Comparison of ENCODE assay signal across 1 cellular context in the genomic region with DNA sequence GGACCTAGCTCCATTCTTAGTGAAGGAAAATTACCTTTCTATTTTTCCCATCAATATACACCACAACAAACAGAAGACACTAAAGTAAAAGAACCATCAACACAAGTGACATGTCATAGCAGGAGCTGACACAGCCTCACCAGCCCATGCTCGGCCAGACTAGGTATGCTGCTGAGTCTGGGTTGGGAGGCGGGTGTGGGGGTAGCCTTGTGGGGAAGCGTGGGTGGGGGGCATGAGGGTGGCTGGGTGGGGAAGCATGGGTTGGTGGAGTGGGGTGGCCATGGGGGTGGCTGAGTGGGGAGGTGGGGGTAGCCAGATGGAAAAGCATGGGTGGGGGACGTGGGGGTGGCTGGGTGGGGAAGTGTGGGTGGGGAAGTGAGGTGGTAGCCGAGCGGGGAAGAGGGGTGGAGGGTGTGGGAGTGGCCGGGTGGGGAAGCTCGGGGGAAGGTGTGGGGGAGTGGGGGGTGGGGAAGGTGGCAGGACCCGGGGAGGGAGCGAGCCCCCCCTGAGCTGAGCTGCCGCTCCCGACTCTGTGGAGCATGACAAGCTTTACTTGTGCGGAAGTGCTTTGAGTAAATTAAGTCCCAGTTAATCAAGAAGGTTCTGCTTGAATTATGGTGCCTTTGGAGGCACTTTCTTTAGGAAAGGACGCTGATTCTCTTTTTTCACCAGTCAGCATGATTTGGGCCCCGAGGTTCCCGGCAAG.
TF ChIP-seq lines count a peak whose summit lies in the region.

No MANE protein-coding gene starts in this region.

TF ChIP-seq in WTC11, 78 proteins besides CTCF, POLR2A, EP300 and RAD21 (continued from another document):
- TF ChIP-seq, protein P1, sequence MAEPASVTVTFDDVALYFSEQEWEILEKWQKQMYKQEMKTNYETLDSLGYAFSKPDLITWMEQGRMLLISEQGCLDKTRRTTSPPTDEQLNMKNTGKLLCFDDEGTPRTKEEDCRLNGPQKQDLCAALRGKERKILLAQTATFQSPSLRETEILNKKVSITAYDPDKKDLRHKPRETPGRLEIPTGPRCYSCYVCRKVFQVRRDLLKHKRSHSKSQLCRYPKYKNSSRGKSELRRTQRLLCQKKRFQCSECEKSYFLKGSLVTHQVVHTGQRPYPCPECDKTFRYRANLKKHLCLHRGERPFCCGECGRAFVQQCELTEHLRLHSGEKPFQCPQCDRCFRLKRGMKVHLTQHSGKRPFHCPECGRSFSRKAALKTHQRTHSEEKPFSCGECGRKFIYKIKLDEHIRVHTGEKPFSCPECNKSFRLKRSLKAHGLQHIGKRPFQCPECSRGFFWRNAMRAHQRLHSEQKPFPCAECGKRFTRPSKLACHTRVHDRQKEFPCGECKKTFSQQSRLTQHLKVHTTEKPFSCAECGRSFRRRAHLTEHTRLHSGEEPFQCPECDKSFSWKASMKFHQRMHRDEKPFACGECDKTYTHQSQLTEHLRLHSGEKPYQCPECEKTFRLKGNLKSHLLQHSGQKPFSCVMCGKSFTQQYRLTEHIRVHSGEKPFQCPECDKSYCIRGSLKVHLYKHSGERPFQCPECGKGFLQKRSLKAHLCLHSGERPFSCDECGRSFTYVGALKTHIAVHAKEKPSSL (CRISPR knock-in tag; conservative IDR thresholded peaks at IDR 0.05) = no peak
- no peak for TF ChIP-seq ZNF671 (CRISPR knock-in tag; IDR thresholded peaks at IDR 0.05)
- no peak for TF ChIP-seq ZNF396 (CRISPR knock-in tag; IDR thresholded peaks at IDR 0.05; ENCODE audit: borderline replicate concordance)
- no peak for TF ChIP-seq SP1 (CRISPR knock-in tag; conservative IDR thresholded peaks at IDR 0.05)
- TF ChIP-seq EMX1 (CRISPR knock-in tag; IDR thresholded peaks at IDR 0.05) = no peak
- no peak for TF ChIP-seq MXD4 (CRISPR knock-in tag; IDR thresholded peaks at IDR 0.05; ENCODE audit: borderline replicate concordance)
- TF ChIP-seq ZNF138 (CRISPR knock-in tag; conservative IDR thresholded peaks at IDR 0.05) = no peak
- TF ChIP-seq CDX4 (CRISPR knock-in tag; IDR thresholded peaks at IDR 0.05; ENCODE audit: borderline replicate concordance) = no peak
